ENCODE assay signal across 17 cellular contexts in the genomic region with DNA sequence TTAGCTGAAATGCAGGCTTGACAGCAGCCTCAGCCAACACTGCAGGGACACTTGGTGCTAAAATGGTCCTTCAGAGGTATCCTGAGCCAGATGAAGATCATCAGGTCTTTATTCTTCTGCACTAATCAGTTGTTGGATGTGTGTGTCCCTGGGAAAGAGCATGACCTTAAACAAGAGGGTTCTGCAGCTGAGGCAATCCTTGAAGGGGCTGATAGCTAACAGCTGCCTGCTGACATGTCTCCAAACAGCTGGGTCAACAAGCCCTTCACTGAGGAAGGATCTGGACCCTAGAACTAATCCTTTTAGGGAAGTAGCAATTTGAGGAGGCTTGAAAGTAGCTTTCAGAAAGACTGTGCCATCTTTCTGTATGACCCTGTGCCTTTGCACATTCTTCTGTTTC.
DNase-seq lines count a peak whose midpoint lies in the region; ATAC-seq and TF ChIP-seq lines count a peak whose summit lies in the region.
"Had no signal": no experiment of that assay in that cellular context is flagged by ENCODE, and none has a peak within 500 bp of the region (broad histone marks: within the 10 kb centered on the region; RNA-seq: fewer than 3 reads in every experiment).

No MANE protein-coding gene starts in this region.

- no peaks in the 10 kb centered on the region for H3K9me3 ChIP-seq in heart left ventricle
- no peaks in the 10 kb centered on the region for H3K9me3 ChIP-seq in right cardiac atrium (ENCODE audit: control insufficient read depth, low read length)
- H3K9me3 ChIP-seq: SJSA1 had no signal

- no peaks in the 10 kb centered on the region for H3K27me3 ChIP-seq in heart left ventricle
- H3K27me3 ChIP-seq in right cardiac atrium (ENCODE audit: control insufficient read depth, insufficient read depth), result no peaks in the 10 kb centered on the region
- H3K27me3 ChIP-seq: SJSA1 had no signal

- intact Hi-C loops in heart left ventricle (cut with DNase I) (no loop called here), right cardiac atrium (cut with DNase I) (no loop called here)

- ATAC-seq in heart left ventricle (peak in 2 of 4 donors; percentile 21 to 52), right cardiac atrium (no peak), HG02642 (IDR thresholded peaks at IDR 0.05; ENCODE audit: poor library complexity, unreplicated experiment) (no peak), GM18505 (IDR thresholded peaks at IDR 0.05; ENCODE audit: unreplicated experiment) (no peak), GM19452 (IDR thresholded peaks at IDR 0.05; ENCODE audit: unreplicated experiment) (no peak)

- H3K4me3 ChIP-seq in heart left ventricle (no peak overlapping the region), right cardiac atrium (ENCODE audit: low read length) (no peak overlapping the region), choroid plexus epithelial cell (ENCODE audit: low read depth, low read length) (no peak overlapping the region)
- H3K4me3 ChIP-seq: SJSA1 had no signal

- TF ChIP-seq CTCF in heart left ventricle (IDR thresholded peaks at IDR 0.05) (no peak), choroid plexus epithelial cell (conservative IDR thresholded peaks at IDR 0.05; ENCODE audit: low read depth, low read length) (no peak), nephron progenitor cell (IDR thresholded peaks at IDR 0.05) (no peak)

- no peaks in the 10 kb centered on the region for H3K27me3 Mint-ChIP-seq in nephron progenitor cell (ENCODE audit: low read depth, poor library complexity)

- peaks cover 38% of the 10 kb centered on the region for H3K4me1 Mint-ChIP-seq in nephron progenitor cell
- H3K4me1 Mint-ChIP-seq: CD14-positive monocyte had no signal

- no peak overlapping the region for H3K4me3 Mint-ChIP-seq in nephron progenitor cell
- H3K4me3 Mint-ChIP-seq: CD14-positive monocyte had no signal

- no peaks in the 10 kb centered on the region for H3K36me3 Mint-ChIP-seq in nephron progenitor cell (ENCODE audit: low read depth)
- H3K36me3 Mint-ChIP-seq: CD14-positive monocyte had no signal

- DNase-seq in heart left ventricle (peak in 3 of 5 donors; percentile 26 to 40 (median 32)), right cardiac atrium (no peak), choroid plexus epithelial cell (ENCODE audit: low read depth) (peak; percentile 54), nephron progenitor cell (no peak), NCI-H1694 treated with DMSO at 0.1 percent for 48 hours (lab: John Stamatoyannopoulos, UW) (no peak)
- DNase-seq: COR-L47, DMS79 treated with DMSO at 0.1 percent for 48 hours, HCEC 1CT, MV-4-11, NCI-H1436, NCI-H2081, NCI-H748 treated with DMSO at 0.1 percent for 48 hours had no signal

- peaks cover 0 to 32% (median 9%) of the 10 kb centered on the region in 12 donors for H3K4me1 ChIP-seq in heart left ventricle
- peaks cover 4% of the 10 kb centered on the region for H3K4me1 ChIP-seq in right cardiac atrium (ENCODE audit: control insufficient read depth, insufficient read depth, low read length)

- no peaks in the 10 kb centered on the region for H3K36me3 ChIP-seq in heart left ventricle
- H3K36me3 ChIP-seq: SJSA1 had no signal

- peaks cover 8% of the 10 kb centered on the region for H3K9me3 Mint-ChIP-seq in nephron progenitor cell

- H3K27ac Mint-ChIP-seq in nephron progenitor cell, result peak overlapping the region; percentile 69
- H3K27ac Mint-ChIP-seq: CD14-positive monocyte had no signal

- H3K27ac ChIP-seq in heart left ventricle (no peak overlapping the region), right cardiac atrium (ENCODE audit: low read length) (no peak overlapping the region)
- H3K27ac ChIP-seq: SJSA1 had no signal

- TF ChIP-seq POLR2A in heart left ventricle (IDR thresholded peaks at IDR 0.05) (no peak), GM18505 (IDR thresholded peaks at IDR 0.05; ENCODE audit: borderline replicate concordance, extremely low read depth, insufficient read depth, insufficient read length) (no peak)

Comparison
In these comparisons a context has a peak if more than half of its experiments do, and no peak if none do; other contexts are left out.
1. DNase-seq: peak in heart left ventricle (3 of 5) and choroid plexus epithelial cell (single experiment); none in right cardiac atrium (0 of 3), nephron progenitor cell (single experiment) and NCI-H1694 treated with DMSO at 0.1 percent for 48 hours (single experiment).